In genomic region chr2:241739651-241740050, GRCh38 we compare ENCODE assay signal across 11 cellular contexts. TPM values are rescaled to one million over a fixed set of nuclear protein-coding genes. Genes with fewer than 3 reads are reported as not detected.
DNase-seq lines count a peak whose midpoint lies in the region; ATAC-seq lines count a peak whose summit lies in the region.
"Had no signal": no experiment of that assay in that cellular context is flagged by ENCODE, and none has a peak within 500 bp of the region (broad histone marks: within the 10 kb centered on the region; RNA-seq: fewer than 3 reads in every experiment).

No MANE protein-coding gene starts in this region.

- H3K9me2 ChIP-seq in GM23248 (ENCODE audit: insufficient read depth) = no peaks in the 10 kb centered on the region

- H3K9me3 ChIP-seq in GM23248 (ENCODE audit: low read depth) = no peaks in the 10 kb centered on the region

- peaks cover 8% of the 10 kb centered on the region for H3K36me3 Mint-ChIP-seq in central memory CD8-positive, alpha-beta T cell (ENCODE audit: insufficient read depth)

- no peak overlapping the region for H2AFZ ChIP-seq in GM23248
- H2AFZ ChIP-seq: GM23338 had no signal

- H3K9me3 Mint-ChIP-seq in central memory CD8-positive, alpha-beta T cell = no peaks in the 10 kb centered on the region
- H3K9me3 Mint-ChIP-seq: GM23338 had no signal

- H3K4me3 ChIP-seq in GM23248 = no peak overlapping the region
- H3K4me3 ChIP-seq: GM23338 had no signal

- H3K9ac ChIP-seq in GM23248 = no peak overlapping the region

- no peaks in the 10 kb centered on the region for H3K27me3 ChIP-seq in GM23248 (replicated peaks; ENCODE audit: insufficient read depth)

- no peak overlapping the region for H3K4me2 ChIP-seq in GM23248 (ENCODE audit: unreplicated experiment)
- H3K4me2 ChIP-seq: GM23338 had no signal

- no peaks in the 10 kb centered on the region for H3K27me3 Mint-ChIP-seq in central memory CD8-positive, alpha-beta T cell

- DNase-seq in GM23248 (peak; percentile 76), NCI-H345 treated with DMSO at 0.1 percent for 48 hours (lab: John Stamatoyannopoulos, UW; ENCODE audit: unreplicated experiment) (no peak)
- DNase-seq in activated CD4-positive, alpha-beta T cell treated with anti-CD3 and anti-CD28 coated beads, Interleukin-2, amount 50 U/mL, for 4 hours = peak; percentile 44 to 58
- DNase-seq in central memory CD8-positive, alpha-beta T cell (ENCODE audit: low spot score in 2 of 2) = no peak
- DNase-seq in stimulated activated CD4-positive, alpha-beta T cell treated with anti-CD3 and anti-CD28 coated beads, Interleukin-4, amount 100 ng/mL, for 4 hours = peak; percentile 57 to 67
- no peak for DNase-seq in effector CD8-positive, alpha-beta T cell (lab: John Stamatoyannopoulos, UW)
- DNase-seq: GF-D8, trophoblast cell had no signal

- 69 to 72% methylated on average over 12 of the region's 12 CpGs for whole genome bisulfite sequencing in GM23248 (ENCODE audit: low coverage in 1 of 2, low lambda C conversion rate in 2 of 2, missing lambda C conversion rate in 2 of 2), 2 experiments

- no peaks in the 10 kb centered on the region for H3F3A ChIP-seq in GM23248 (ENCODE audit: insufficient read depth)

- H3K27ac Mint-ChIP-seq in central memory CD8-positive, alpha-beta T cell (ENCODE audit: low read depth) = peak overlapping the region; percentile 49
- H3K27ac Mint-ChIP-seq: GM23338 had no signal

- no peaks in the 10 kb centered on the region for H3K36me3 ChIP-seq in GM23248 (ENCODE audit: low read depth)

- no peak for ATAC-seq in central memory CD8-positive, alpha-beta T cell (replicated peaks; ENCODE audit: extremely low read depth, poor library complexity, severe bottlenecking)
- ATAC-seq in GM21786 (IDR thresholded peaks at IDR 0.05; ENCODE audit: unreplicated experiment) = no peak
- ATAC-seq in GM21390 (IDR thresholded peaks at IDR 0.05; ENCODE audit: unreplicated experiment) = no peak
- ATAC-seq: GM23338 had no signal

- in situ Hi-C loops in GM23248 (cut with MboI) = no loop called here

- peaks cover 30% of the 10 kb centered on the region for H3K4me1 Mint-ChIP-seq in central memory CD8-positive, alpha-beta T cell
- H3K4me1 Mint-ChIP-seq: GM23338 had no signal

- H4K20me1 ChIP-seq in GM23248 (ENCODE audit: insufficient read depth) = no peaks in the 10 kb centered on the region

- H3K27ac ChIP-seq in GM23248 = no peak overlapping the region

- H3K4me3 Mint-ChIP-seq in central memory CD8-positive, alpha-beta T cell = peak overlapping the region; percentile 11
- H3K4me3 Mint-ChIP-seq: GM23338 had no signal

- peaks cover 22% of the 10 kb centered on the region for H3K79me2 ChIP-seq in GM23248 (ENCODE audit: insufficient read depth)

- H3K4me1 ChIP-seq in GM23248 (ENCODE audit: insufficient read depth) = peaks cover 6% of the 10 kb centered on the region; the same call in 1 of the 2 replicates

RNA-seq across cellular contexts. Expression of gene D2HGDH, which starts 5.2 kb away (rescaled TPM):
- total RNA-seq in GM23248 (2014; rRNA removed; shearing (Covaris generic)) = 19.1 and 19.6 TPM in 2 replicates
- 8.3 and 9.7 TPM in 2 replicates for polyA plus RNA-seq in GM23248 (2016; fragmentation: Nextera tagmentation; extraction: Ambion mirVana)

RNA-seq across cellular contexts. Expression of gene GAL3ST2, which starts 37.0 kb away (rescaled TPM):
- not detected in 2 replicates for total RNA-seq in GM23248 (2014; rRNA removed; shearing (Covaris generic))
- not detected in 2 replicates for polyA plus RNA-seq in GM23248 (2016; fragmentation: Nextera tagmentation; extraction: Ambion mirVana)

RNA-seq across cellular contexts. Expression of gene ING5, which starts 37.8 kb away (rescaled TPM):
- total RNA-seq in GM23248 (2014; rRNA removed; shearing (Covaris generic)) = 13.5 and 20.3 TPM in 2 replicates
- 9.8 and 10.8 TPM in 2 replicates for polyA plus RNA-seq in GM23248 (2016; fragmentation: Nextera tagmentation; extraction: Ambion mirVana)

RNA-seq across cellular contexts. Expression of gene DTYMK, which starts 53.0 kb away (rescaled TPM):
- total RNA-seq in GM23248 (2014; rRNA removed; shearing (Covaris generic)) = 27.9 and 44.6 TPM in 2 replicates
- polyA plus RNA-seq in GM23248 (2016; fragmentation: Nextera tagmentation; extraction: Ambion mirVana) = 78.7 and 82.6 TPM in 2 replicates

Comparison
In these comparisons a context has a peak if more than half of its experiments do, and no peak if none do; other contexts are left out.
1. DNase-seq: peak in GM23248 (single experiment), activated CD4-positive, alpha-beta T cell treated with anti-CD3 and anti-CD28 coated beads, Interleukin-2, amount 50 U/mL, for 4 hours (2 of 2) and stimulated activated CD4-positive, alpha-beta T cell treated with anti-CD3 and anti-CD28 coated beads, Interleukin-4, amount 100 ng/mL, for 4 hours (2 of 2); none in central memory CD8-positive, alpha-beta T cell (0 of 2), effector CD8-positive, alpha-beta T cell (single experiment) and NCI-H345 treated with DMSO at 0.1 percent for 48 hours (single experiment).